ENCODE assay signal across 1 cellular context in the genomic region with DNA sequence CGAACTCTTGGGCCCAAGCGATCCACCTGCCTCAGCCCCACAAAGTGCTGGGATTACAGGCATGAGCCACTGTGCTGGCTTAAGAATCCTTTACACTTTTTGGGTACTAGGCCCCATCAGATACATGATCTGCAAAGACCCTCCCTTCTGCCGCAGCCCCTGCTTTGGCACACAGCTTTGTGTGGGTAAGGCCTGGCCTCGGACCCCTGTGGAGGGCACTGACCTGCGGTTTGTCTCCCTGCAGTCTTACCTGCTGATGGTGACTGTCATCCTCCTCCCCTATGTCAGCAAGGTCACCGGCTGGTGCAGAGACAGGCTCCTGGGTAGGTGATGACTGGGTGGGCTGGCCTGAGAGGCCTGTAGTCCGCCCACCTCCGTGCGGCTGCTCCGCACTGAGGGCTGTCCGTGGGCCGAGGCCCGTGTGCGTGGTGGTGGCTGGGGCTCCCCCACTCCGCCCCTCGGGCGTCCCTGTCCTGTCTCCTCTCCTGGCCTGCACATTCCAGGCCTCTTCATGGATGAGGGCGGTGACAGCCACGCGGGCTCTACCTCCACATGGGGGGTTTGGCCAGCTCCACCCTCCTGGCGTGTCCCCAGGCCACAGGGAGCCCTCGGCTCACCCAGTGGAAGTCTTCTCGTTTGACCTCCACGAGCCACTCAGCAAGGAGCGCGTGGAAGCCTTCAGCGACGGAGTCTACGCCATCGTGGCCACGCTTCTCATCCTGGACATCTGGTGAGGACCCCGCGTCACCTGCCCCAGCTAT.
TF ChIP-seq lines count a peak whose summit lies in the region.

No MANE protein-coding gene starts in this region.

TF ChIP-seq in SK-N-SH treated with all-trans-retinoic acid at 6 μM for 48 hours, 23 proteins besides CTCF, POLR2A, EP300 and RAD21 (continued from another document):
- TF ChIP-seq ARNTL (CRISPR knock-in tag; IDR thresholded peaks at IDR 0.05; ENCODE audit: borderline replicate concordance, low read depth) (no peak), ESRRG (CRISPR knock-in tag; IDR thresholded peaks at IDR 0.05) (no peak), TOX (CRISPR knock-in tag; IDR thresholded peaks at IDR 0.05; ENCODE audit: borderline replicate concordance) (no peak), OSR1 (CRISPR knock-in tag; IDR thresholded peaks at IDR 0.05) (no peak), ZC3H10 (CRISPR knock-in tag; IDR thresholded peaks at IDR 0.05) (no peak), CSDC2 (CRISPR knock-in tag; IDR thresholded peaks at IDR 0.05) (no peak), GLIS3 (CRISPR knock-in tag; IDR thresholded peaks at IDR 0.05) (no peak)
- TF ChIP-seq, protein P1, sequence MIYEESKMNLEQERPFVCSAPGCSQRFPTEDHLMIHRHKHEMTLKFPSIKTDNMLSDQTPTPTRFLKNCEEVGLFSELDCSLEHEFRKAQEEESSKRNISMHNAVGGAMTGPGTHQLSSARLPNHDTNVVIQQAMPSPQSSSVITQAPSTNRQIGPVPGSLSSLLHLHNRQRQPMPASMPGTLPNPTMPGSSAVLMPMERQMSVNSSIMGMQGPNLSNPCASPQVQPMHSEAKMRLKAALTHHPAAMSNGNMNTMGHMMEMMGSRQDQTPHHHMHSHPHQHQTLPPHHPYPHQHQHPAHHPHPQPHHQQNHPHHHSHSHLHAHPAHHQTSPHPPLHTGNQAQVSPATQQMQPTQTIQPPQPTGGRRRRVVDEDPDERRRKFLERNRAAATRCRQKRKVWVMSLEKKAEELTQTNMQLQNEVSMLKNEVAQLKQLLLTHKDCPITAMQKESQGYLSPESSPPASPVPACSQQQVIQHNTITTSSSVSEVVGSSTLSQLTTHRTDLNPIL (CRISPR knock-in tag; IDR thresholded peaks at IDR 0.05; ENCODE audit: low read depth): no peak
